2 cellular contexts compared by ENCODE assay signal in genomic region chr11:72007587-72007986, GRCh38.
A peak's percentile ranks its signal among the peaks of the same experiment; 100 is the strongest.
TF ChIP-seq lines count a peak whose summit lies in the region.

No MANE protein-coding gene starts in this region.

TF ChIP-seq in H1, 55 proteins besides CTCF, POLR2A, EP300 and RAD21:
- TF ChIP-seq SP2 (IDR thresholded peaks at IDR 0.05; ENCODE audit: low read length) (no peak), POLR2AphosphoS5 (IDR thresholded peaks at IDR 0.05; ENCODE audit: low read depth, low read length) (peak; percentile 31; the same call in 1 of the 2 replicates)
TF ChIP-seq in H1: peak in this region for 1.

TF ChIP-seq in GM12891, 5 proteins besides CTCF, POLR2A, EP300 and RAD21:
- TF ChIP-seq SPI1 (IDR thresholded peaks at IDR 0.05; ENCODE audit: low read depth, low read length) (no peak), POLR2AphosphoS5 (IDR thresholded peaks at IDR 0.05; ENCODE audit: low read depth, low read length) (no peak), TAF1 (IDR thresholded peaks at IDR 0.05; ENCODE audit: low read depth, low read length) (no peak), POU2F2 (IDR thresholded peaks at IDR 0.05; ENCODE audit: low read depth, low read length) (no peak), PAX5 (IDR thresholded peaks at IDR 0.05; ENCODE audit: insufficient read depth, low read length, severe bottlenecking) (no peak)
